ENCODE assay signal across 14 cellular contexts in the genomic region with DNA sequence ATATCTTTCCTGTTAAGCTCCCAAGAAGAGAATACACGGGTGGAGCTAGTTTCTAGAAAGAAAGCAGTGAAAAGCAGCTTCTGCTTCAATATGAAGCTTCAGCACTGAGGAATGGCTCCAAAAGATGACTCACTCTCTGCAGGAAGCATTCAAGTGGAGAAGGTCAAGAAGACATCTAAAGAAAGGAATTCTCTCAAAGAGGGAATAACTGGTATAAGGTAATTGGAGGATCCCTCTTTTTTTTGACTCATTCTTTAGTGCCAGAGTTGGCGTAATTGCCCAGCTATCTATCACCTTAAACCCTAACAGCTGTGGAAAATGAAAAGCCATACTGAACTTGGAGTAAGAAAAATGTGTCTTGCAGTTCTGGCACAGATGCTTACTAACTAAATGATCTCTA. TPM values are rescaled to one million over a fixed set of nuclear protein-coding genes. Genes with fewer than 3 reads are reported as not detected.
A peak's percentile ranks its signal among the peaks of the same experiment; 100 is the strongest.
DNase-seq lines count a peak whose midpoint lies in the region; TF ChIP-seq lines count a peak whose summit lies in the region.
"Had no signal": no experiment of that assay in that cellular context is flagged by ENCODE, and none has a peak within 500 bp of the region (broad histone marks: within the 10 kb centered on the region; RNA-seq: fewer than 3 reads in every experiment).

No MANE protein-coding gene starts in this region.

- H3K4me3 ChIP-seq in BJ (ENCODE audit: low read depth, low read length) (no peak overlapping the region), MG63 (no peak overlapping the region), choroid plexus epithelial cell (ENCODE audit: low read depth, low read length) (no peak overlapping the region)
- H3K4me3 ChIP-seq: coronary artery, right atrium auricular region had no signal

- no peaks in the 10 kb centered on the region for H3K27me3 ChIP-seq in BJ (ENCODE audit: control insufficient read depth, insufficient read depth, low read length)
- no peaks in the 10 kb centered on the region for H3K27me3 ChIP-seq in MG63
- H3K27me3 ChIP-seq: right atrium auricular region had no signal

- H3K36me3 ChIP-seq in BJ (ENCODE audit: control insufficient read depth, insufficient read depth, low read length) (no peaks in the 10 kb centered on the region), MG63 (no peaks in the 10 kb centered on the region)
- H3K36me3 ChIP-seq: right atrium auricular region had no signal

- TF ChIP-seq CTCF in BJ (IDR thresholded peaks at IDR 0.05; ENCODE audit: insufficient read depth, low read depth, low read length) (no peak), choroid plexus epithelial cell (conservative IDR thresholded peaks at IDR 0.05; ENCODE audit: low read depth, low read length) (no peak), GM10248 (IDR thresholded peaks at IDR 0.05; ENCODE audit: control extremely low read depth, extremely low read depth, low read depth, missing control alignments) (no peak)

- peak; percentile 68 for DNase-seq in BJ (ENCODE audit: low read depth)
- DNase-seq in MG63, result peak; percentile 66
- peak; percentile 86 for DNase-seq in choroid plexus epithelial cell (ENCODE audit: low read depth)
- peak; percentile 48 for DNase-seq in myocyte (ENCODE audit: low read depth)
- DNase-seq in cortex of kidney (lab: John Stamatoyannopoulos, UW), result no peak
- no peak for DNase-seq in Kasumi-1 (lab: John Stamatoyannopoulos, UW)
- no peak for DNase-seq in GM10248 (ENCODE audit: extremely low spot score)
- DNase-seq in activated T-cell treated with anti-CD3 and anti-CD28 coated beads, Interleukin-2, amount 50 U/mL, for 48 hours, result no peak
- DNase-seq: activated CD4-positive, alpha-beta T cell treated with anti-CD3 and anti-CD28 coated beads, Interleukin-2, amount 10 ng/mL, durations not matched to agents 24 days and 14 days; COR-L47; midbrain; MV-4-11 had no signal

- POLR2A ChIA-PET in BJ (lab: Charles Lee) (no interaction called here), GM10248 (lab: Yijun Ruan, JAX) (no interaction called here)

- CTCF ChIA-PET in BJ (lab: Yijun Ruan, JAX), result no interaction called here
- CTCF ChIA-PET in GM10248 (lab: Yijun Ruan, JAX), result interaction anchor here (2.1 kb wide), 1 partner anchor 93 kb away, joined by 5 read pairs; no protein-coding TSS in a partner anchor

- no peaks in the 10 kb centered on the region for H3K9me3 ChIP-seq in MG63
- H3K9me3 ChIP-seq: right atrium auricular region had no signal

RNA-seq across cellular contexts. Expression of a gene that starts 3.5 kb away (rescaled TPM):
- polyA plus RNA-seq in BJ (2011; rRNA removed), result 19.4 and 23.4 TPM in 2 replicates
- 23.3 and 34.7 TPM in 2 replicates for polyA minus RNA-seq in BJ (2011; rRNA and poly(A)+ RNA removed)
- total RNA-seq in MG63 (2014; rRNA removed; shearing (Covaris generic); ENCODE audit: low replicate concordance), result 0.59 and 2.8 TPM in 2 replicates
- 34.5 and 37.7 TPM in 2 replicates for total RNA-seq in myocyte
- 14.4 TPM for polyA plus RNA-seq in myocyte (2012)

Comparison
In these comparisons a context has a peak if more than half of its experiments do, and no peak if none do; other contexts are left out.
1. DNase-seq: peak in BJ (single experiment), MG63 (single experiment), choroid plexus epithelial cell (single experiment) and myocyte (single experiment); none in cortex of kidney (single experiment), Kasumi-1 (0 of 2), GM10248 (single experiment) and activated T-cell treated with anti-CD3 and anti-CD28 coated beads, Interleukin-2, amount 50 U/mL, for 48 hours (0 of 2).